ENCODE assay signal across 7 cellular contexts in genomic region chr12:6970096-6970527, GRCh38. TPM values are rescaled to one million over a fixed set of nuclear protein-coding genes. Genes with fewer than 3 reads are reported as not detected.
DNase-seq lines count a peak whose midpoint lies in the region; ATAC-seq and TF ChIP-seq lines count a peak whose summit lies in the region.
"Had no signal": no experiment of that assay in that cellular context is flagged by ENCODE, and none has a peak within 500 bp of the region (broad histone marks: within the 10 kb centered on the region; RNA-seq: fewer than 3 reads in every experiment).

No MANE protein-coding gene starts in this region.

- H3K36me3 ChIP-seq in effector memory CD4-positive, alpha-beta T cell (ENCODE audit: control insufficient read depth, insufficient read depth, low read length), result peaks cover 51% of the 10 kb centered on the region
- H3K36me3 ChIP-seq in gastrocnemius medialis, result peaks cover 0 to 54% of the 10 kb centered on the region in 2 donors

- H3K27me3 ChIP-seq in effector memory CD4-positive, alpha-beta T cell (replicated peaks; ENCODE audit: control insufficient read depth, insufficient read depth, low read length, poor library complexity, severe bottlenecking), result no peaks in the 10 kb centered on the region
- no peaks in the 10 kb centered on the region for H3K27me3 ChIP-seq in gastrocnemius medialis

- peaks cover 18% of the 10 kb centered on the region for H3K4me1 ChIP-seq in effector memory CD4-positive, alpha-beta T cell (ENCODE audit: control insufficient read depth, insufficient read depth, low read length, poor library complexity, severe bottlenecking)
- peaks cover 30 to 32% of the 10 kb centered on the region in 2 donors for H3K4me1 ChIP-seq in gastrocnemius medialis

- no peak for TF ChIP-seq POLR2A in gastrocnemius medialis (IDR thresholded peaks at IDR 0.05)

- no peaks in the 10 kb centered on the region for H3K9me3 ChIP-seq in effector memory CD4-positive, alpha-beta T cell (ENCODE audit: control insufficient read depth, low read length)
- H3K9me3 ChIP-seq in gastrocnemius medialis, result no peaks in the 10 kb centered on the region

- DNase-seq in GM03348 (ENCODE audit: low spot score) (peak; percentile 28), gastrocnemius medialis (no peak), cortex of kidney (lab: John Stamatoyannopoulos, UW) (no peak)
- no peak for DNase-seq in effector memory CD4-positive, alpha-beta T cell
- no peak for DNase-seq in stimulated activated CD4-positive, alpha-beta T cell treated with anti-CD3 and anti-CD28 coated beads, Interleukin-4, amount 100 ng/mL, for 4 hours

- TF ChIP-seq CTCF in gastrocnemius medialis (IDR thresholded peaks at IDR 0.05 in 4 of 5, conservative IDR thresholded peaks at IDR 0.05 in 1 of 5), result no peak

- peak overlapping the region; percentile 89 for H3K27ac ChIP-seq in effector memory CD4-positive, alpha-beta T cell (ENCODE audit: insufficient read depth, low read length, poor library complexity, severe bottlenecking)
- H3K27ac ChIP-seq in gastrocnemius medialis, result peak overlapping the region; percentile 93 to 98 (median 94)

- peak overlapping the region; percentile 99 for H3K4me3 ChIP-seq in effector memory CD4-positive, alpha-beta T cell (ENCODE audit: insufficient read depth, low read depth, low read length, poor library complexity, severe bottlenecking)
- peak overlapping the region; percentile 67 to 99 (median 96) for H3K4me3 ChIP-seq in gastrocnemius medialis

- intact Hi-C loops in gastrocnemius medialis (cut with DNase I; ENCODE audit: low total_unique reads), result loop anchor here (1.0 to 10.0 kb wide), 4 partner anchors 26 to 285 kb away; partner anchors contain the start of genes C12orf57, LPCAT3 and ZNF384

- in situ Hi-C loops in gastrocnemius medialis (cut with MboI; ENCODE audit: low sequenced_read_pairs in 4 of 4), result no loop called here

- ATAC-seq in HG03558 (IDR thresholded peaks at IDR 0.05; ENCODE audit: extremely low read depth, unreplicated experiment) (peak; percentile 21), gastrocnemius medialis (peak; percentile 26 to 27)

RNA-seq across cellular contexts. Expression of gene PHB2, which starts 0.4 kb away (rescaled TPM):
- total RNA-seq in gastrocnemius medialis, result 100 to 1,000 TPM; 226 to 304 (median 238) TPM

RNA-seq across cellular contexts. Expression of gene EMG1, which starts 0.6 kb away (rescaled TPM):
- total RNA-seq in gastrocnemius medialis, result 10 to 100 TPM; 25.8 to 40.6 (median 32.1) TPM

RNA-seq across cellular contexts. Expression of gene PTPN6, which starts 19.0 kb away (rescaled TPM):
- 1 to 10 TPM in 3 of 4 donors, under 1 TPM in 1; 0.87 to 7.6 (median 5.0) TPM for total RNA-seq in gastrocnemius medialis

RNA-seq across cellular contexts. Expression of gene C12orf57, which starts 26.3 kb away (rescaled TPM):
- total RNA-seq in gastrocnemius medialis, result 100 to 1,000 TPM; 175 to 220 (median 183) TPM

RNA-seq across cellular contexts. Expression of gene RNU7-1, which starts 26.5 kb away (rescaled TPM):
- total RNA-seq in gastrocnemius medialis, result not detected
- total RNA-seq: subcutaneous adipose tissue had no signal
